In the genomic region with DNA sequence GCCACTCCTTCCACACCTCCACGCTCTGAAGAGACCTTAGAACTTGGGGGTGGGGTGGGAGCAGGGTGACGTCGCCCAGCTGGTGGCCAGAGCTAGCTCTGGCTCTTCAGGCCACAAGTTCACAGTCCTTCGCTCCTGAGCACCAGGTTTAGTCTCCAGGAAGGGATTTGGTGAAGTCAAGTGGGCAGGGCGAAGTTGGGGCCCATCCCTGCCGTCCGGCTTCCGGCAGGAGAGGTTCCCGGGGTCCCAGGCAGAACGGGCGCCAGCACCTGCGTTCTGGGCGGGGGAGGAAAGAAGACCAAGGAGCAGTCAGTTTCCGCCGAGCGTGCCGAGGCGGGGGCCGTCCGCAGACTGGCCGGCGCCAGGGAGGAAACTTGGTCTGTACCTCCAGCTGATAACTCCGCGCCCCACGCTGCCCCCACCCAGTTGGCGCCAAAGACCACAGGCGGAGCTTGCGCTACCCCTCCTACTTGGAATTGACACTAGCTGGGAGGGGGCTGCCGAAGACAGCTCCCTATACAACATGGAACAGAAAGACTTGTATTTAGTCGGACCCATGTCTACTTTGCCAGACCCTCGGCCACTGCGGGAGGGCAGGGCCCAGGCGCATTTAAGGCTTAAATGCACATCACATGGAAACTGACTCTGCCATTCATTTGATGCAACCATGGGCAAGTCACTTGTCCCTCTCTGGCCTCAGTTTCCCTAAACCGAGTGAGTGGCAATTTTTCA, we compare ENCODE assay signal across 1 cellular context.
TF ChIP-seq lines count a peak whose summit lies in the region.

No MANE protein-coding gene starts in this region.

TF ChIP-seq in GM23338, 12 proteins besides CTCF, POLR2A, EP300 and RAD21 (continued from another document):
- TF ChIP-seq, protein P1, sequence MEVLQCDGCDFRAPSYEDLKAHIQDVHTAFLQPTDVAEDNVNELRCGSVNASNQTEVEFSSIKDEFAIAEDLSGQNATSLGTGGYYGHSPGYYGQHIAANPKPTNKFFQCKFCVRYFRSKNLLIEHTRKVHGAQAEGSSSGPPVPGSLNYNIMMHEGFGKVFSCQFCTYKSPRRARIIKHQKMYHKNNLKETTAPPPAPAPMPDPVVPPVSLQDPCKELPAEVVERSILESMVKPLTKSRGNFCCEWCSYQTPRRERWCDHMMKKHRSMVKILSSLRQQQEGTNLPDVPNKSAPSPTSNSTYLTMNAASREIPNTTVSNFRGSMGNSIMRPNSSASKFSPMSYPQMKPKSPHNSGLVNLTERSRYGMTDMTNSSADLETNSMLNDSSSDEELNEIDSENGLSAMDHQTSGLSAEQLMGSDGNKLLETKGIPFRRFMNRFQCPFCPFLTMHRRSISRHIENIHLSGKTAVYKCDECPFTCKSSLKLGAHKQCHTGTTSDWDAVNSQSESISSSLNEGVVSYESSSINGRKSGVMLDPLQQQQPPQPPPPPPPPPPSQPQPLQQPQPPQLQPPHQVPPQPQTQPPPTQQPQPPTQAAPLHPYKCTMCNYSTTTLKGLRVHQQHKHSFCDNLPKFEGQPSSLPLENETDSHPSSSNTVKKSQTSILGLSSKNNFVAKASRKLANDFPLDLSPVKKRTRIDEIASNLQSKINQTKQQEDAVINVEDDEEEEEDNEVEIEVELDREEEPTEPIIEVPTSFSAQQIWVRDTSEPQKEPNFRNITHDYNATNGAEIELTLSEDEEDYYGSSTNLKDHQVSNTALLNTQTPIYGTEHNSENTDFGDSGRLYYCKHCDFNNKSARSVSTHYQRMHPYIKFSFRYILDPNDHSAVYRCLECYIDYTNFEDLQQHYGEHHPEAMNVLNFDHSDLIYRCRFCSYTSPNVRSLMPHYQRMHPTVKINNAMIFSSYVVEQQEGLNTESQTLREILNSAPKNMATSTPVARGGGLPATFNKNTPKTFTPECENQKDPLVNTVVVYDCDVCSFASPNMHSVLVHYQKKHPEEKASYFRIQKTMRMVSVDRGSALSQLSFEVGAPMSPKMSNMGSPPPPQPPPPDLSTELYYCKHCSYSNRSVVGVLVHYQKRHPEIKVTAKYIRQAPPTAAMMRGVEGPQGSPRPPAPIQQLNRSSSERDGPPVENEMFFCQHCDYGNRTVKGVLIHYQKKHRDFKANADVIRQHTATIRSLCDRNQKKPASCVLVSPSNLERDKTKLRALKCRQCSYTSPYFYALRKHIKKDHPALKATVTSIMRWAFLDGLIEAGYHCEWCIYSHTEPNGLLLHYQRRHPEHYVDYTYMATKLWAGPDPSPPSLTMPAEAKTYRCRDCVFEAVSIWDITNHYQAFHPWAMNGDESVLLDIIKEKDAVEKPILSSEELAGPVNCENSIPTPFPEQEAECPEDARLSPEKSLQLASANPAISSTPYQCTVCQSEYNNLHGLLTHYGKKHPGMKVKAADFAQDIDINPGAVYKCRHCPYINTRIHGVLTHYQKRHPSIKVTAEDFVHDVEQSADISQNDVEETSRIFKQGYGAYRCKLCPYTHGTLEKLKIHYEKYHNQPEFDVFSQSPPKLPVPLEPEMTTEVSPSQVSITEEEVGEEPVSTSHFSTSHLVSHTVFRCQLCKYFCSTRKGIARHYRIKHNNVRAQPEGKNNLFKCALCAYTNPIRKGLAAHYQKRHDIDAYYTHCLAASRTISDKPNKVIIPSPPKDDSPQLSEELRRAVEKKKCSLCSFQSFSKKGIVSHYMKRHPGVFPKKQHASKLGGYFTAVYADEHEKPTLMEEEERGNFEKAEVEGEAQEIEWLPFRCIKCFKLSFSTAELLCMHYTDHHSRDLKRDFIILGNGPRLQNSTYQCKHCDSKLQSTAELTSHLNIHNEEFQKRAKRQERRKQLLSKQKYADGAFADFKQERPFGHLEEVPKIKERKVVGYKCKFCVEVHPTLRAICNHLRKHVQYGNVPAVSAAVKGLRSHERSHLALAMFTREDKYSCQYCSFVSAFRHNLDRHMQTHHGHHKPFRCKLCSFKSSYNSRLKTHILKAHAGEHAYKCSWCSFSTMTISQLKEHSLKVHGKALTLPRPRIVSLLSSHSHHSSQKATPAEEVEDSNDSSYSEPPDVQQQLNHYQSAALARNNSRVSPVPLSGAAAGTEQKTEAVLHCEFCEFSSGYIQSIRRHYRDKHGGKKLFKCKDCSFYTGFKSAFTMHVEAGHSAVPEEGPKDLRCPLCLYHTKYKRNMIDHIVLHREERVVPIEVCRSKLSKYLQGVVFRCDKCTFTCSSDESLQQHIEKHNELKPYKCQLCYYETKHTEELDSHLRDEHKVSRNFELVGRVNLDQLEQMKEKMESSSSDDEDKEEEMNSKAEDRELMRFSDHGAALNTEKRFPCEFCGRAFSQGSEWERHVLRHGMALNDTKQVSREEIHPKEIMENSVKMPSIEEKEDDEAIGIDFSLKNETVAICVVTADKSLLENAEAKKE (CRISPR knock-in tag; IDR thresholded peaks at IDR 0.05) = no peak
